Comparison of ENCODE assay signal across 8 cellular contexts in the genomic region with DNA sequence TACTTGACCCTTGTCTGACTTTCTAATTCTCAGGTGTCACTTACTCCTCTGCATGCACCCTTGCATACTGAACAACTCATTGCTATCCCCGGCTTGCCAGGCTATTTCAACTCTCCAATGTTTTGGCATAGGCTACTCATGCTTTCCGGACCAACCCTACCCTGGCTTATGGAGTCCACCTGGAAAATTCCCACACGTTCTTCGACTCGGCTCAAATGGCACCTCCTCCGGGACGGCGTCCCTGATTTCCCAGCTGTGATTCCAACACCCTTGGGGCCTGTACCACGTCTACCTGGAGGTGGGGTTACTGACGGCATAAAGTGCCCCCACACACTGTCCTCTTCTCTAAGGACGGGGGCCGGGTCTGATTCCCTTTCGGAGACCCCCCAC. TPM values are rescaled to one million over a fixed set of nuclear protein-coding genes. Genes with fewer than 3 reads are reported as not detected.
DNase-seq lines count a peak whose midpoint lies in the region; ATAC-seq and TF ChIP-seq lines count a peak whose summit lies in the region.

No MANE protein-coding gene starts in this region.

- H2AFZ ChIP-seq in OCI-LY1 (ENCODE audit: low read length) = no peak overlapping the region

- no peaks in the 10 kb centered on the region for H3K9me2 ChIP-seq in OCI-LY1 (ENCODE audit: low read depth, low read length)

- ATAC-seq in GM19351 (IDR thresholded peaks at IDR 0.05; ENCODE audit: unreplicated experiment) = peak; percentile 8

- H3K27ac ChIP-seq in OCI-LY1 (ENCODE audit: low read depth, low read length, poor library complexity, severe bottlenecking) (peak overlapping the region; percentile 51), duodenal mucosa (ENCODE audit: low read depth, low read length) (peak overlapping the region; percentile 84), mucosa of rectum (ENCODE audit: low read depth in 2 of 2, low read length in 2 of 2) (peak overlapping the region; percentile 78 to 81)

- DNase-seq in AG08396 (ENCODE audit: low spot score) = peak; percentile 35
- no peak for DNase-seq in posterior vena cava (ENCODE audit: low spot score)
- DNase-seq in inferior parietal cortex (ENCODE audit: extremely low spot score) = no peak
- DNase-seq in NCI-H2227 (lab: John Stamatoyannopoulos, UW; ENCODE audit: unreplicated experiment) = no peak

- H3K9me3 ChIP-seq in OCI-LY1 (ENCODE audit: low read length) (no peaks in the 10 kb centered on the region), duodenal mucosa (ENCODE audit: control insufficient read depth in 1 of 2, low read length in 2 of 2) (no peaks in the 10 kb centered on the region), mucosa of rectum (ENCODE audit: control insufficient read depth in 2 of 2, low read length in 2 of 2) (no peaks in the 10 kb centered on the region)

- H4K20me1 ChIP-seq in OCI-LY1 (ENCODE audit: insufficient read depth, low read length) = no peaks in the 10 kb centered on the region

- no peak for TF ChIP-seq CTCF in OCI-LY1 (IDR thresholded peaks at IDR 0.05; ENCODE audit: low read length)

- H3K27me3 ChIP-seq in OCI-LY1 (ENCODE audit: insufficient read depth, low read length) = no peaks in the 10 kb centered on the region
- no peaks in the 10 kb centered on the region for H3K27me3 ChIP-seq in duodenal mucosa (ENCODE audit: control insufficient read depth in 1 of 2, insufficient read depth in 2 of 2, low read length in 2 of 2)
- H3K27me3 ChIP-seq in mucosa of rectum (ENCODE audit: control insufficient read depth in 2 of 2, insufficient read depth in 2 of 2, low read length in 2 of 2) = no peaks in the 10 kb centered on the region

- intact Hi-C loops in posterior vena cava (cut with DNase I) = no loop called here

- H3K4me3 ChIP-seq in OCI-LY1 (ENCODE audit: low read depth, low read length, poor library complexity, severe bottlenecking) (peak overlapping the region; percentile 94), duodenal mucosa (ENCODE audit: low read depth in 1 of 2, low read length in 2 of 2) (peak overlapping the region; percentile 83 to 93), mucosa of rectum (ENCODE audit: low read length in 2 of 2) (peak overlapping the region; percentile 65 to 90)

- peaks cover 45% of the 10 kb centered on the region for H3K36me3 ChIP-seq in OCI-LY1 (ENCODE audit: insufficient read depth, low read length)
- peaks cover 8 to 15% of the 10 kb centered on the region in 2 donors for H3K36me3 ChIP-seq in duodenal mucosa (ENCODE audit: control insufficient read depth in 1 of 2, insufficient read depth in 2 of 2, low read length in 2 of 2)
- H3K36me3 ChIP-seq in mucosa of rectum (ENCODE audit: control insufficient read depth in 2 of 2, insufficient read depth in 2 of 2, low read length in 2 of 2) = peaks cover 4 to 6% of the 10 kb centered on the region in 2 donors

- H3K79me2 ChIP-seq in OCI-LY1 (ENCODE audit: insufficient read depth, low read length) = peaks cover 44% of the 10 kb centered on the region

- peaks cover 53% of the 10 kb centered on the region for H3K4me1 ChIP-seq in OCI-LY1 (ENCODE audit: insufficient read depth, low read length, severe bottlenecking)
- H3K4me1 ChIP-seq in duodenal mucosa (ENCODE audit: control insufficient read depth in 1 of 2, insufficient read depth in 2 of 2, low read length in 2 of 2) = peaks cover 17 to 21% of the 10 kb centered on the region in 2 donors
- peaks cover 7 to 11% of the 10 kb centered on the region in 2 donors for H3K4me1 ChIP-seq in mucosa of rectum (ENCODE audit: control insufficient read depth in 2 of 2, insufficient read depth in 2 of 2, low read length in 2 of 2)

- no peaks in the 10 kb centered on the region for H3F3A ChIP-seq in OCI-LY1 (ENCODE audit: insufficient read depth, low read length)

- H3K9ac ChIP-seq in OCI-LY1 (ENCODE audit: low read length) = peak overlapping the region; percentile 94
- peak overlapping the region; percentile 61 to 86 for H3K9ac ChIP-seq in duodenal mucosa (ENCODE audit: low read depth in 1 of 2, low read length in 2 of 2)
- H3K9ac ChIP-seq in mucosa of rectum (ENCODE audit: low read depth in 1 of 2, low read length in 2 of 2) = peak overlapping the region; percentile 84

- peak overlapping the region; percentile 97 for H3K4me2 ChIP-seq in OCI-LY1 (ENCODE audit: low read length)

RNA-seq across cellular contexts. Expression of a gene that starts 0.5 kb away (rescaled TPM):
- total RNA-seq in posterior vena cava = 10 to 100 TPM; 16.8 to 19.7 TPM

RNA-seq across cellular contexts. Expression of a gene that starts 0.6 kb away (rescaled TPM):
- total RNA-seq in posterior vena cava = 10 to 100 TPM; 77.3 to 86.2 TPM
